22 cellular contexts compared by ENCODE assay signal in the genomic region with DNA sequence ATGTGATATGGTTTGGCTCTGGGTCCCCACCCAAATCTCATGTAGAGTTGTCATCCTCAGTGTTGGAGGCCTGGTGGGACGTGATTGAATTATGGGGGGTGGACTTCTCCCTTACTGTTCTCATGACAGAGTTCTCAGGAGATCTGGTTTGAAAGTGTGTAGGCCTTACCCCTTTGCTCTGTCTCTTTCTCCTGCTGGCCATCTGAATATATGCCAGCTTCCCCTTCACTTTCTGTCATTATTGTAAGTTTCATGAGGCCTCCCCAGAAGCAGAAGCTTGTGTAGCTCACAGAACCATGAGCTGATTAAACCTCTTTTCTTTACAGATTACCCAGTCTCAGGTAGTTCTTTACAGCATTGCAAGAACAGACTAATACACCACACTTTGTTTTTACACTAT.
"Had no signal": no experiment of that assay in that cellular context is flagged by ENCODE, and none has a peak within 500 bp of the region (broad histone marks: within the 10 kb centered on the region; RNA-seq: fewer than 3 reads in every experiment).

No MANE protein-coding gene starts in this region.

- H3K36me3 Mint-ChIP-seq: memory B cell, type B pancreatic cell had no signal

- ATAC-seq: foreskin keratinocyte; gastroesophageal sphincter; natural killer cell; right lobe of liver; stimulated activated naive CD8-positive, alpha-beta T cell treated with anti-CD3 and anti-CD28 coated beads, Interleukin-15, Interleukin-2, amounts not matched to agents 100 U/mL and 50 U/mL, for 24 hours had no signal

- H3K27ac ChIP-seq: dorsolateral prefrontal cortex, esophagus muscularis mucosa, foreskin keratinocyte, gastroesophageal sphincter, neural progenitor cell, parathyroid adenoma, right lobe of liver, testis, tibial artery had no signal

- H3K27me3 ChIP-seq: dorsolateral prefrontal cortex, esophagus muscularis mucosa, foreskin keratinocyte, gastroesophageal sphincter, neural progenitor cell, right lobe of liver, testis, tibial artery had no signal

- H3K9me3 Mint-ChIP-seq: memory B cell, natural killer cell, neural progenitor cell, type B pancreatic cell had no signal

- H3K4me3 Mint-ChIP-seq: memory B cell, natural killer cell, neural progenitor cell, type B pancreatic cell had no signal

- H3K4me3 ChIP-seq: dorsolateral prefrontal cortex, esophagus muscularis mucosa, gastroesophageal sphincter, lung, neural progenitor cell, right lobe of liver, testis, tibial artery had no signal

- H3K4me1 Mint-ChIP-seq: memory B cell, natural killer cell had no signal

- DNase-seq: effector CD4-positive, alpha-beta T cell; foreskin keratinocyte; natural killer cell; right lobe of liver; small intestine; stimulated activated CD4-positive, alpha-beta T cell treated with anti-CD3 and anti-CD28 coated beads, Interleukin-12 subunit alpha, Interleukin-12 subunit beta, amount 100 ng/mL, for 4 hours; stimulated activated CD4-positive, alpha-beta T cell treated with anti-CD3 and anti-CD28 coated beads, Interleukin-1b, Interleukin-23, amount 100 ng/mL, for 48 hours; stimulated activated CD4-positive, alpha-beta T cell treated with anti-CD3 and anti-CD28 coated beads, Interleukin-4, amount 100 ng/mL, for 1 hour; stimulated activated CD8-positive, alpha-beta memory T cell treated with anti-CD3 and anti-CD28 coated beads, Interleukin-4, amount 100 ng/mL, for 48 hours; stimulated activated naive CD8-positive, alpha-beta T cell treated with anti-CD3 and anti-CD28 coated beads, Interleukin-15, Interleukin-2, amounts not matched to agents 100 U/mL and 50 U/mL, for 24 hours; substantia nigra; testis; tibial artery had no signal

- H3K4me1 ChIP-seq: esophagus muscularis mucosa, foreskin keratinocyte, gastroesophageal sphincter, neural progenitor cell, parathyroid adenoma, right lobe of liver, testis had no signal

- H3K9ac ChIP-seq: neural progenitor cell, parathyroid adenoma had no signal

- H3K36me3 ChIP-seq: esophagus muscularis mucosa, gastroesophageal sphincter, neural progenitor cell, right lobe of liver, tibial artery had no signal

- H3K27me3 Mint-ChIP-seq: memory B cell, progenitor cell of endocrine pancreas, type B pancreatic cell had no signal

- H3K9me3 ChIP-seq: esophagus muscularis mucosa, gastroesophageal sphincter, right lobe of liver, testis, tibial artery had no signal

- H3K27ac Mint-ChIP-seq: memory B cell, natural killer cell, neural progenitor cell, progenitor cell of endocrine pancreas, type B pancreatic cell had no signal
